In genomic region chr6:141488466-141488865, GRCh38 we compare ENCODE assay signal across 9 cellular contexts.
DNase-seq lines count a peak whose midpoint lies in the region; ATAC-seq and TF ChIP-seq lines count a peak whose summit lies in the region.
"Had no signal": no experiment of that assay in that cellular context is flagged by ENCODE, and none has a peak within 500 bp of the region (broad histone marks: within the 10 kb centered on the region; RNA-seq: fewer than 3 reads in every experiment).

No MANE protein-coding gene starts in this region.

- peak overlapping the region; percentile 60 for H3K27ac Mint-ChIP-seq in activated naive CD4-positive, alpha-beta T cell treated with anti-CD3 and anti-CD28 coated beads, Interleukin-2, amount 10 ng/mL, durations not matched to agents 7 days and 5 days
- no peak overlapping the region for H3K27ac Mint-ChIP-seq in activated naive CD4-positive, alpha-beta T cell treated with anti-CD3 and anti-CD28 coated beads for 36 hours

- H3K4me2 ChIP-seq in smooth muscle cell: no peak overlapping the region

- no peak for DNase-seq in activated naive CD4-positive, alpha-beta T cell treated with anti-CD3 and anti-CD28 coated beads, Interleukin-2, amount 10 ng/mL, durations not matched to agents 7 days and 5 days
- no peak for DNase-seq in activated naive CD4-positive, alpha-beta T cell treated with anti-CD3 and anti-CD28 coated beads for 36 hours
- peak; percentile 20 for DNase-seq in SHP77 treated with DMSO at 0.1 percent for 48 hours (lab: John Stamatoyannopoulos, UW)
- DNase-seq in smooth muscle cell (lab: John Stamatoyannopoulos, UW; ENCODE audit: unreplicated experiment): no peak
- DNase-seq in MG63: no peak
- DNase-seq in NCI-H526 treated with DMSO at 0.1 percent for 48 hours (lab: John Stamatoyannopoulos, UW): no peak
- DNase-seq in NCI-H2227 (lab: John Stamatoyannopoulos, UW; ENCODE audit: unreplicated experiment): no peak

- H3K36me3 ChIP-seq in smooth muscle cell (ENCODE audit: low read depth): no peaks in the 10 kb centered on the region
- H3K36me3 ChIP-seq in MG63: peaks cover 19% of the 10 kb centered on the region

- no peaks in the 10 kb centered on the region for H3K27me3 Mint-ChIP-seq in activated naive CD4-positive, alpha-beta T cell treated with anti-CD3 and anti-CD28 coated beads, Interleukin-2, amount 10 ng/mL, durations not matched to agents 7 days and 5 days
- H3K27me3 Mint-ChIP-seq in activated naive CD4-positive, alpha-beta T cell treated with anti-CD3 and anti-CD28 coated beads for 36 hours (ENCODE audit: low read depth): no peaks in the 10 kb centered on the region

- no peaks in the 10 kb centered on the region for H3K27me3 ChIP-seq in smooth muscle cell (ENCODE audit: low read depth)
- no peaks in the 10 kb centered on the region for H3K27me3 ChIP-seq in MG63

- intact Hi-C loops in activated naive CD4-positive, alpha-beta T cell treated with anti-CD3 and anti-CD28 coated beads for 36 hours (cut with micrococcal nuclease): loop anchor here (10.0 kb wide), 2 partner anchors 526 to 1456 kb away; partner anchors contain the start of gene HIVEP2

- no peak for TF ChIP-seq CTCF in smooth muscle cell (IDR thresholded peaks at IDR 0.05; ENCODE audit: borderline replicate concordance, insufficient read depth, poor library complexity, severe bottlenecking)

- peaks cover 17% of the 10 kb centered on the region for H3K9me3 Mint-ChIP-seq in activated naive CD4-positive, alpha-beta T cell treated with anti-CD3 and anti-CD28 coated beads, Interleukin-2, amount 10 ng/mL, durations not matched to agents 7 days and 5 days
- peaks cover 2% of the 10 kb centered on the region for H3K9me3 Mint-ChIP-seq in activated naive CD4-positive, alpha-beta T cell treated with anti-CD3 and anti-CD28 coated beads for 36 hours

- no peak overlapping the region for H3K9ac ChIP-seq in smooth muscle cell (ENCODE audit: low read depth)

- H3K79me2 ChIP-seq in smooth muscle cell (ENCODE audit: low read depth): no peaks in the 10 kb centered on the region

- H3K4me3 ChIP-seq in smooth muscle cell (no peak overlapping the region), MG63 (no peak overlapping the region)

- no peaks in the 10 kb centered on the region for H3K4me1 ChIP-seq in smooth muscle cell (ENCODE audit: low read depth)

- H3K27ac ChIP-seq in smooth muscle cell (ENCODE audit: low read depth): no peak overlapping the region

- CTCF ChIA-PET in activated naive CD4-positive, alpha-beta T cell treated with anti-CD3 and anti-CD28 coated beads, Interleukin-2, amount 10 ng/mL, durations not matched to agents 7 days and 5 days (lab: Charles Lee): no interaction called here
- CTCF ChIA-PET in activated naive CD4-positive, alpha-beta T cell treated with anti-CD3 and anti-CD28 coated beads for 36 hours (lab: Charles Lee): no interaction called here

- WGBS in smooth muscle cell (ENCODE audit: low lambda C conversion rate): 4% methylated on average over 1 of the region's 1 CpG

- H3K36me3 Mint-ChIP-seq in activated naive CD4-positive, alpha-beta T cell treated with anti-CD3 and anti-CD28 coated beads, Interleukin-2, amount 10 ng/mL, durations not matched to agents 7 days and 5 days: peaks cover 26% of the 10 kb centered on the region
- H3K36me3 Mint-ChIP-seq in activated naive CD4-positive, alpha-beta T cell treated with anti-CD3 and anti-CD28 coated beads for 36 hours (ENCODE audit: low read depth): no peaks in the 10 kb centered on the region
- H3K36me3 Mint-ChIP-seq: CD14-positive monocyte had no signal

- no peak overlapping the region for H3K4me3 Mint-ChIP-seq in activated naive CD4-positive, alpha-beta T cell treated with anti-CD3 and anti-CD28 coated beads, Interleukin-2, amount 10 ng/mL, durations not matched to agents 7 days and 5 days
- H3K4me3 Mint-ChIP-seq in activated naive CD4-positive, alpha-beta T cell treated with anti-CD3 and anti-CD28 coated beads for 36 hours: no peak overlapping the region
- H3K4me3 Mint-ChIP-seq: CD14-positive monocyte had no signal

- no peaks in the 10 kb centered on the region for H4K20me1 ChIP-seq in smooth muscle cell (ENCODE audit: low read depth)

- H3F3A ChIP-seq in smooth muscle cell (ENCODE audit: low read depth): no peaks in the 10 kb centered on the region

- H3K4me1 Mint-ChIP-seq in activated naive CD4-positive, alpha-beta T cell treated with anti-CD3 and anti-CD28 coated beads, Interleukin-2, amount 10 ng/mL, durations not matched to agents 7 days and 5 days: peaks cover 36% of the 10 kb centered on the region
- peaks cover 20% of the 10 kb centered on the region for H3K4me1 Mint-ChIP-seq in activated naive CD4-positive, alpha-beta T cell treated with anti-CD3 and anti-CD28 coated beads for 36 hours (ENCODE audit: low read depth)

- peak overlapping the region; percentile 69 for H2AFZ ChIP-seq in smooth muscle cell (ENCODE audit: low read depth)

- peak; percentile 41 for ATAC-seq in HG03135 (IDR thresholded peaks at IDR 0.05; ENCODE audit: unreplicated experiment)

- H3K9me3 ChIP-seq in smooth muscle cell (replicated peaks; ENCODE audit: low read depth): no peaks in the 10 kb centered on the region
- no peaks in the 10 kb centered on the region; the same call in none of the 2 replicates for H3K9me3 ChIP-seq in MG63
